8 cellular contexts compared by ENCODE assay signal in genomic region chr14:92922883-92923743, GRCh38. TPM values are rescaled to one million over a fixed set of nuclear protein-coding genes. Genes with fewer than 3 reads are reported as not detected.
DNase-seq lines count a peak whose midpoint lies in the region; ATAC-seq, FAIRE-seq and TF ChIP-seq lines count a peak whose summit lies in the region.

CHGA (plus strand) TSS chr14:92923150; CDS start chr14:92923360, 210 bp downstream.

- no peak for FAIRE-seq in pancreas (lab: Jason Lieb, UNC)

- no peaks in the 10 kb centered on the region for H3K9me3 ChIP-seq in pancreas

- DNase-seq in activated T-cell treated with anti-CD3 and anti-CD28 coated beads for 1 hour (ENCODE audit: low read depth) (peak; percentile 33), activated T-cell treated with anti-CD3 and anti-CD28 coated beads for 4 hours (no peak), NCI-H526 treated with DMSO at 0.1 percent for 48 hours (lab: John Stamatoyannopoulos, UW) (peak; percentile 61), foreskin melanocyte (peak; percentile 25), pancreas (peak in 5 of 6 donors; percentile 42 to 89 (median 67))
- DNase-seq in activated T-cell treated with anti-CD3 and anti-CD28 coated beads, Interleukin-2, amount 50 U/mL, for 48 hours, result peak; percentile 55 to 63

- H3K27ac ChIP-seq in pancreas, result no peak within 1 kb of the TSS

- ATAC-seq in pancreas (peak; percentile 70 to 95 (median 83)), HG03521 (IDR thresholded peaks at IDR 0.05; ENCODE audit: unreplicated experiment) (no peak), GM19023 (IDR thresholded peaks at IDR 0.05; ENCODE audit: unreplicated experiment) (no peak)

- no peaks in the 10 kb centered on the region for H3K36me3 ChIP-seq in pancreas

- peak within 1 kb of the TSS in 1 of 4 donors; percentile 39 for H3K4me3 ChIP-seq in pancreas

- TF ChIP-seq CTCF in pancreas (IDR thresholded peaks at IDR 0.05), result no peak

- H3K4me1 ChIP-seq in pancreas, result no peaks in the 10 kb centered on the region

- peaks cover 0 to 6% (median 0%) of the 10 kb centered on the region in 4 donors for H3K27me3 ChIP-seq in pancreas

- intact Hi-C loops in pancreas (cut with DNase I), result no loop called here

- WGBS in pancreas, 2 donors, result 5 to 6% methylated on average over 60 to 86 of the region's 86 CpGs

RNA-seq across cellular contexts. Expression of gene CHGA, which starts in this region (rescaled TPM):
- total RNA-seq in pancreas, result 100 to 1,000 TPM in 2 of 6 donors, 10 to 100 TPM in 4; 30.3 to 176 (median 67.9) TPM
- polyA plus RNA-seq in pancreas, result 1,000 to 10,000 TPM in 1 of 2 donors, 100 to 1,000 TPM in 1; 706 to 1,505 TPM

Comparison
In these comparisons a context has a peak if more than half of its experiments do, and no peak if none do; other contexts are left out.
1. ATAC-seq: peak in pancreas (4 of 4); none in HG03521 (single experiment) and GM19023 (single experiment).